Comparison of ENCODE assay signal across 24 cellular contexts in the genomic region with DNA sequence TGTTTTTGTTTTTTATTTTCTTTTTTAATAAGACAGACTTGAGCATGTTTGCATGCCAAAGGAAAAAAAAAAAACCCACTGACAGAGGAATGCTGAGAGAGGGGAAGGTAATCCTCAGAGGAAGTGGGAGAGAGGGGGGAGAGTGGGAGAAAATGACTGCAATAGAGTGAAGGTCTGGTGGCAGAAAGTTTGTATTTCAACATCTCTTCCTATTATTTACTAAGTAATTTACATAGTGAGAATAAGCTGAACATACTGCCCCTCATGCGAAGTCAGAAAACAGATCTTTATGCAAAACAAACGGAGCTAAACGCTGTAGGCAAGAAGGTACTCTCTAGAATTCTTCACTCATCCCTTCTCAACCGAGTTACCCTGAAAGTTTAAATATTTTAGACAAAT. TPM values are rescaled to one million over a fixed set of nuclear protein-coding genes. Genes with fewer than 3 reads are reported as not detected.
DNase-seq lines count a peak whose midpoint lies in the region; ATAC-seq and TF ChIP-seq lines count a peak whose summit lies in the region.
"Had no signal": no experiment of that assay in that cellular context is flagged by ENCODE, and none has a peak within 500 bp of the region (broad histone marks: within the 10 kb centered on the region; RNA-seq: fewer than 3 reads in every experiment).

No MANE protein-coding gene starts in this region.

- no peaks in the 10 kb centered on the region for H3K9me3 ChIP-seq in subcutaneous abdominal adipose tissue (ENCODE audit: control insufficient read depth in 5 of 5, low read length in 5 of 5)
- H3K9me3 ChIP-seq: ascending aorta, psoas muscle, SJCRH30, thoracic aorta had no signal

- peaks cover 0 to 13% (median 4%) of the 10 kb centered on the region in 5 donors for H3K36me3 ChIP-seq in subcutaneous abdominal adipose tissue (ENCODE audit: control insufficient read depth in 5 of 5, insufficient read depth in 5 of 5, low read length in 5 of 5)
- H3K36me3 ChIP-seq: SJCRH30 had no signal

- intact Hi-C loops in dorsolateral prefrontal cortex (cut with DNase I), result no loop called here

- H3K4me3 Mint-ChIP-seq in type B pancreatic cell, result no peak overlapping the region
- H3K4me3 Mint-ChIP-seq: activated CD4-positive, alpha-beta T cell treated with anti-CD3 and anti-CD28 coated beads for 36 hours; nephron had no signal

- peaks cover 9% of the 10 kb centered on the region for H3K36me3 Mint-ChIP-seq in type B pancreatic cell

- no peaks in the 10 kb centered on the region for H3K27me3 Mint-ChIP-seq in type B pancreatic cell
- H3K27me3 Mint-ChIP-seq: activated CD4-positive, alpha-beta T cell treated with anti-CD3 and anti-CD28 coated beads for 36 hours had no signal

- no peak overlapping the region for H3K9ac ChIP-seq in subcutaneous abdominal adipose tissue (ENCODE audit: low read length in 5 of 5)

- ATAC-seq in HG03342 (IDR thresholded peaks at IDR 0.05; ENCODE audit: unreplicated experiment), result peak; percentile 4
- no peak for ATAC-seq in activated CD4-positive, CD25-positive, alpha-beta regulatory T cell treated with anti-CD3 and anti-CD28 coated beads, Interleukin-2, amount 50 U/mL, for 24 hours
- ATAC-seq: activated CD4-positive, alpha-beta T cell treated with anti-CD3 and anti-CD28 coated beads for 36 hours; PC-3; psoas muscle had no signal

- peaks cover 18% of the 10 kb centered on the region for H3K4me1 Mint-ChIP-seq in type B pancreatic cell (ENCODE audit: unreplicated experiment)

- H3K9me3 Mint-ChIP-seq in type B pancreatic cell, result no peaks in the 10 kb centered on the region
- H3K9me3 Mint-ChIP-seq: nephron had no signal

- peak; percentile 18 for DNase-seq in SKM-1 treated with dmso at 0.1 percent for 144 hours (lab: John Stamatoyannopoulos, UW; ENCODE audit: unreplicated experiment)
- DNase-seq in SKM-1 (lab: John Stamatoyannopoulos, UW; ENCODE audit: unreplicated experiment), result no peak
- no peak for DNase-seq in dorsolateral prefrontal cortex
- no peak for DNase-seq in type B pancreatic cell (ENCODE audit: extremely low spot score, unreplicated experiment)
- DNase-seq in activated CD4-positive, CD25-positive, alpha-beta regulatory T cell treated with anti-CD3 and anti-CD28 coated beads, Interleukin-2, amount 50 U/mL, for 72 hours, result no peak
- DNase-seq: activated CD4-positive, alpha-beta T cell treated with anti-CD3 and anti-CD28 coated beads for 36 hours; cerebellar nuclear complex; DMS 273 treated with DMSO at 0.1 percent for 48 hours; GDM1; kidney; mesendoderm; NCI-H1417; NCI-H2171; PC-3; psoas muscle; SJCRH30; stimulated activated CD4-positive, alpha-beta T cell treated with anti-CD3 and anti-CD28 coated beads, Interleukin-4, amount 100 ng/mL, for 4 hours had no signal

- TF ChIP-seq CTCF in dorsolateral prefrontal cortex (IDR thresholded peaks at IDR 0.05 in 54 of 56, conservative IDR thresholded peaks at IDR 0.05 in 2 of 56; ENCODE audit: low read depth in 1 of 56, partially characterized antibody in 56 of 56) (no peak), type B pancreatic cell (conservative IDR thresholded peaks at IDR 0.05) (no peak)

- no peak overlapping the region for H3K27ac Mint-ChIP-seq in type B pancreatic cell
- H3K27ac Mint-ChIP-seq: activated CD4-positive, alpha-beta T cell treated with anti-CD3 and anti-CD28 coated beads for 36 hours had no signal

- H3K27ac ChIP-seq in dorsolateral prefrontal cortex (peak overlapping the region in 55 of 59 donors; percentile 4 to 83 (median 66)), subcutaneous abdominal adipose tissue (ENCODE audit: low read depth, low read length) (peak overlapping the region; percentile 18)
- H3K27ac ChIP-seq: ascending aorta, C4-2B, psoas muscle, SJCRH30 had no signal

- no peak overlapping the region for H3K4me3 ChIP-seq in dorsolateral prefrontal cortex
- no peak overlapping the region for H3K4me3 ChIP-seq in subcutaneous abdominal adipose tissue (ENCODE audit: low read depth in 1 of 5, low read length in 5 of 5)
- H3K4me3 ChIP-seq: ascending aorta, psoas muscle, SJCRH30, thoracic aorta had no signal

- no peaks in the 10 kb centered on the region for H3K27me3 ChIP-seq in dorsolateral prefrontal cortex
- no peaks in the 10 kb centered on the region for H3K27me3 ChIP-seq in subcutaneous abdominal adipose tissue (ENCODE audit: control insufficient read depth in 5 of 5, insufficient read depth in 4 of 5, low read length in 5 of 5)
- H3K27me3 ChIP-seq: ascending aorta, SJCRH30 had no signal

- H3K4me1 ChIP-seq in subcutaneous abdominal adipose tissue (ENCODE audit: control insufficient read depth in 5 of 5, insufficient read depth in 5 of 5, low read length in 5 of 5), result peaks cover 2 to 13% (median 9%) of the 10 kb centered on the region in 5 donors
- H3K4me1 ChIP-seq: SJCRH30 had no signal

RNA-seq across cellular contexts. Expression of gene ELL2, which starts 45.0 kb away (rescaled TPM):
- total RNA-seq in dorsolateral prefrontal cortex, result 100 to 1,000 TPM in 33 of 120 experiments, 10 to 100 TPM in 87; 53.4 to 211 (median 88.7) TPM
- total RNA-seq in type B pancreatic cell (ENCODE audit: low replicate concordance), result 33.9 and 55.3 TPM in 2 replicates
